In the genomic region with DNA sequence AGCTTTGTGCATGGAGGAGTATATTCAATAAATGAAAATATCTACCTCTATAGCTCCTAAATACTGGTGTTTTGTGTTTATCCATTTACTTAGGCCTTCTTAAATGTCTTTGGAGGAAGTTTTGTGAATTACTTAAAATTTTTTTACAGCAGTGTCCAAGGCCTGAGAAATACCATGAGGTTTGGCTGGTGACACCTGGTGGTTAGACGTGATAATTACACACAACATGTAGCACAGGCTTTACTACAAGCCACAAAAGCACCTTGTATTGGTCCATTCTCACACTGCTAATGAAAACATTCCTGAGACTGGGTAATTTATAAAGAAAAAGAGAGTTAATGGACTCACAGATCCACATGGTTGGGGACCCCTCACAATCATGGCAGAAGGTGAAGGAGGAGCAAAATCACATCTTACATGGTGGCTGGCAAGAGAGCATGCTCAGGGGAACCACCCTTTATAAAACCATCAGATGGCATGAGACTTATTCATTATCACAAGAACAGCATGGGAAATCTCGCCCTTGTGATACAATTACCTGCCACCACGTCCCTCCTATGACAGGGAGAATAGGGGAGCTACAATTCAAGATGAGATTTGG, we compare ENCODE assay signal across 1 cellular context.
TF ChIP-seq lines count a peak whose summit lies in the region.

No MANE protein-coding gene starts in this region.

TF ChIP-seq in SK-N-SH treated with all-trans-retinoic acid at 6 μM for 48 hours, 23 proteins besides CTCF, POLR2A, EP300 and RAD21 (continued from another document):
- TF ChIP-seq, protein P1, sequence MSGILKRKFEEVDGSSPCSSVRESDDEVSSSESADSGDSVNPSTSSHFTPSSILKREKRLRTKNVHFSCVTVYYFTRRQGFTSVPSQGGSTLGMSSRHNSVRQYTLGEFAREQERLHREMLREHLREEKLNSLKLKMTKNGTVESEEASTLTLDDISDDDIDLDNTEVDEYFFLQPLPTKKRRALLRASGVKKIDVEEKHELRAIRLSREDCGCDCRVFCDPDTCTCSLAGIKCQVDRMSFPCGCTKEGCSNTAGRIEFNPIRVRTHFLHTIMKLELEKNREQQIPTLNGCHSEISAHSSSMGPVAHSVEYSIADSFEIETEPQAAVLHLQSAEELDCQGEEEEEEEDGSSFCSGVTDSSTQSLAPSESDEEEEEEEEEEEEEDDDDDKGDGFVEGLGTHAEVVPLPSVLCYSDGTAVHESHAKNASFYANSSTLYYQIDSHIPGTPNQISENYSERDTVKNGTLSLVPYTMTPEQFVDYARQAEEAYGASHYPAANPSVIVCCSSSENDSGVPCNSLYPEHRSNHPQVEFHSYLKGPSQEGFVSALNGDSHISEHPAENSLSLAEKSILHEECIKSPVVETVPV (CRISPR knock-in tag; IDR thresholded peaks at IDR 0.05) = no peak
- no peak for TF ChIP-seq TOX (CRISPR knock-in tag; IDR thresholded peaks at IDR 0.05; ENCODE audit: borderline replicate concordance)
- no peak for TF ChIP-seq ZNF8 (CRISPR knock-in tag; IDR thresholded peaks at IDR 0.05)
- TF ChIP-seq SNAI2 (CRISPR knock-in tag; IDR thresholded peaks at IDR 0.05) = no peak
- no peak for TF ChIP-seq ISL1 (CRISPR knock-in tag; IDR thresholded peaks at IDR 0.05)
- TF ChIP-seq, protein P2, sequence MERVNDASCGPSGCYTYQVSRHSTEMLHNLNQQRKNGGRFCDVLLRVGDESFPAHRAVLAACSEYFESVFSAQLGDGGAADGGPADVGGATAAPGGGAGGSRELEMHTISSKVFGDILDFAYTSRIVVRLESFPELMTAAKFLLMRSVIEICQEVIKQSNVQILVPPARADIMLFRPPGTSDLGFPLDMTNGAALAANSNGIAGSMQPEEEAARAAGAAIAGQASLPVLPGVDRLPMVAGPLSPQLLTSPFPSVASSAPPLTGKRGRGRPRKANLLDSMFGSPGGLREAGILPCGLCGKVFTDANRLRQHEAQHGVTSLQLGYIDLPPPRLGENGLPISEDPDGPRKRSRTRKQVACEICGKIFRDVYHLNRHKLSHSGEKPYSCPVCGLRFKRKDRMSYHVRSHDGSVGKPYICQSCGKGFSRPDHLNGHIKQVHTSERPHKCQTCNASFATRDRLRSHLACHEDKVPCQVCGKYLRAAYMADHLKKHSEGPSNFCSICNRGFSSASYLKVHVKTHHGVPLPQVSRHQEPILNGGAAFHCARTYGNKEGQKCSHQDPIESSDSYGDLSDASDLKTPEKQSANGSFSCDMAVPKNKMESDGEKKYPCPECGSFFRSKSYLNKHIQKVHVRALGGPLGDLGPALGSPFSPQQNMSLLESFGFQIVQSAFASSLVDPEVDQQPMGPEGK (CRISPR knock-in tag; IDR thresholded peaks at IDR 0.05; ENCODE audit: borderline replicate concordance) = no peak
- TF ChIP-seq PPARA (CRISPR knock-in tag; IDR thresholded peaks at IDR 0.05; ENCODE audit: borderline replicate concordance) = no peak
- TF ChIP-seq TCF4 (CRISPR knock-in tag; IDR thresholded peaks at IDR 0.05; ENCODE audit: borderline replicate concordance) = no peak
- TF ChIP-seq BACH2 (CRISPR knock-in tag; IDR thresholded peaks at IDR 0.05; ENCODE audit: borderline replicate concordance) = no peak
- TF ChIP-seq CSDC2 (CRISPR knock-in tag; IDR thresholded peaks at IDR 0.05) = no peak
